In genomic region chr3:90253131-90253530, GRCh38 we compare ENCODE assay signal across 18 cellular contexts.
"Had no signal": no experiment of that assay in that cellular context is flagged by ENCODE, and none has a peak within 500 bp of the region (broad histone marks: within the 10 kb centered on the region; RNA-seq: fewer than 3 reads in every experiment).

No MANE protein-coding gene starts in this region.

- ATAC-seq: activated CD4-positive, alpha-beta T cell treated with anti-CD3 and anti-CD28 coated beads for 36 hours; activated T-cell treated with anti-CD3 and anti-CD28 coated beads, Interleukin-2, amount 50 U/mL, for 4 hours; effector memory CD8-positive, alpha-beta T cell; natural killer cell had no signal

- DNase-seq: activated B cell treated with CpG ODN at 0.5 μM for 24 hours; activated CD4-positive, alpha-beta T cell treated with anti-CD3 and anti-CD28 coated beads for 36 hours; activated CD4-positive, alpha-beta T cell treated with anti-CD3 and anti-CD28 coated beads, Interleukin-2, amount 50 U/mL, for 4 hours; activated CD8-positive, alpha-beta memory T cell treated with anti-CD3 and anti-CD28 coated beads for 24 hours; activated CD8-positive, alpha-beta memory T cell treated with anti-CD3 and anti-CD28 coated beads, Interleukin-2, amount 50 U/mL, for 4 hours; activated naive CD4-positive, alpha-beta T cell; activated T-cell treated with anti-CD3 and anti-CD28 coated beads, Interleukin-2, amount 50 U/mL, for 4 hours; adrenal gland; effector memory CD8-positive, alpha-beta T cell; head of caudate nucleus; hypothalamus; midbrain; natural killer cell; retina; sigmoid colon; stimulated activated CD4-positive, alpha-beta T cell treated with anti-CD3 and anti-CD28 coated beads, Interleukin-4, amount 100 ng/mL, for 1 hour; stimulated activated naive CD4-positive, alpha-beta T cell; upper lobe of left lung had no signal
